Comparison of ENCODE assay signal across 11 cellular contexts in the genomic region with DNA sequence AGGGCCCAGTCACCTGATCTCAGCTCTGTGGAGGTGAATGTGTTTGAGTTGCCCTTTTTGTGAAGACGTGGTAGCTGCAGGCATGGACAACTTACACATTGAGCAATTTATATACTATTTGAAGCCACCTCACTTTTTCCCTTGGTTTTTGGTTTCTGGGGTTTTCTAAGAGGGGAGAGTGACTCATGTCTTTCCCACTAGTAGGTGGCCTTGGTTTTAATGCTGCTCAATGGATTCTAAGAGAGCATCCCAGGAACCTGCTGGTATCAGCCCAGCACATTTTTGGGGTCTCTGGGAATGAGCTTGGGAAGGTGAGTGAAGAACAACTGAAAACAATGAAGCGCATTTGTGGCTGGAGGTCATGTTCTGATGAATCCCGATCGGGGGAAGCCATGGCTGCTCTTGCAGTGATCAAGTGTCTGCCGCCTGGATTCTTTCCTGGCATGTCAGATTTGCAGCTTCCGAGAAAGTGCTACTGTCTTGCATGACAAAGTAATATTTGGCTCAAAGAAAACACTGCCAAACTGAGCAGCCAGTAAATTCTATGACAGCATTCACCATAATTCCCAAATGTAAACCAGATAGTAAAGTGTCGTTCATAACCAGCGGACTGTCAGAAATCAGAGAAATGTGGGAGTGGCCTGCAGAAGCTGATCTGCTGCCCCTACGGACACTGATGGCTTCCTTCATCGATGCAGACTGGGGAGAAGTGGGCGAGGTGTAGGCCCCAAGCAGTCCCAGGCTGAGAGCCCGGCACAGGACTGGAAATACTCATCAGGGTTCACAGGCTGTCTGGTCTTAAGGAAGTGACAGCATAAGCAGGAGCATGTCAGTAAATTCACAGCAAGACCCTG.
DNase-seq lines count a peak whose midpoint lies in the region; ATAC-seq and TF ChIP-seq lines count a peak whose summit lies in the region.
"Had no signal": no experiment of that assay in that cellular context is flagged by ENCODE, and none has a peak within 500 bp of the region (broad histone marks: within the 10 kb centered on the region; RNA-seq: fewer than 3 reads in every experiment).

No MANE protein-coding gene starts in this region.

- H3K9me3 ChIP-seq in RWPE2 (ENCODE audit: severe bottlenecking) (no peaks in the 10 kb centered on the region), PC-3 (ENCODE audit: low read length) (no peaks in the 10 kb centered on the region)
- H3K9me3 ChIP-seq: Peyer's patch had no signal

- intact Hi-C loops in PC-3 (cut with micrococcal nuclease) = no loop called here

- no peak overlapping the region for H3K4me2 ChIP-seq in PC-3 (ENCODE audit: low read length)

- no peaks in the 10 kb centered on the region for H3K27me3 ChIP-seq in RWPE2 (ENCODE audit: insufficient read depth, poor library complexity, severe bottlenecking)
- H3K27me3 ChIP-seq in rectal smooth muscle tissue (ENCODE audit: control insufficient read depth, insufficient read depth, low read length) = no peaks in the 10 kb centered on the region
- H3K27me3 ChIP-seq in PC-3 (ENCODE audit: low read length) = no peaks in the 10 kb centered on the region
- H3K27me3 ChIP-seq: Peyer's patch had no signal

- ATAC-seq in RWPE2 (ENCODE audit: low read depth) = no peak
- no peak for ATAC-seq in PC-3
- no peak for ATAC-seq in HG03432 (IDR thresholded peaks at IDR 0.05; ENCODE audit: unreplicated experiment)
- ATAC-seq: sciatic nerve had no signal

- DNase-seq in Daoy (ENCODE audit: low read depth) (peak; percentile 63), RWPE2 (ENCODE audit: low spot score) (no peak), fibroblast of mammary gland (ENCODE audit: low read depth) (peak; percentile 69), PC-3 (no peak), Ammon's horn (ENCODE audit: low spot score) (no peak)
- no peak for DNase-seq in stimulated activated CD4-positive, alpha-beta T cell treated with anti-CD3 and anti-CD28 coated beads, Interleukin-15, amount 100 ng/mL, for 24 hours
- DNase-seq: activated CD4-positive, CD25-positive, alpha-beta regulatory T cell treated with anti-CD3 and anti-CD28 coated beads, Interleukin-2, amount 50 U/mL, for 72 hours; Peyer's patch had no signal

- POLR2A ChIA-PET in PC-3 (lab: Charles Lee; ENCODE audit: unreplicated experiment) = no interaction called here

- H3K4me1 ChIP-seq in RWPE2 (ENCODE audit: insufficient read depth, poor library complexity, severe bottlenecking) (peaks cover 25% of the 10 kb centered on the region), rectal smooth muscle tissue (ENCODE audit: control insufficient read depth, insufficient read depth, low read length) (peaks cover 38% of the 10 kb centered on the region), PC-3 (ENCODE audit: insufficient read depth, low read length) (peaks cover 16% of the 10 kb centered on the region)
- H3K4me1 ChIP-seq: Peyer's patch had no signal

- no peaks in the 10 kb centered on the region for H3K79me2 ChIP-seq in PC-3 (ENCODE audit: low read length)

- no peak overlapping the region for H2AFZ ChIP-seq in PC-3 (ENCODE audit: low read length)

- CTCF ChIA-PET in PC-3 (lab: Charles Lee) = no interaction called here

- H3K27ac ChIP-seq in RWPE2 (ENCODE audit: poor library complexity, severe bottlenecking) (peak overlapping the region; percentile 78), rectal smooth muscle tissue (ENCODE audit: low read depth, low read length) (peak overlapping the region; percentile 72), PC-3 (ENCODE audit: low read length) (no peak overlapping the region)

- no peaks in the 10 kb centered on the region for H3K36me3 ChIP-seq in RWPE2 (ENCODE audit: low read depth)
- no peaks in the 10 kb centered on the region for H3K36me3 ChIP-seq in rectal smooth muscle tissue (ENCODE audit: control insufficient read depth, insufficient read depth, low read length)
- H3K36me3 ChIP-seq in PC-3 (ENCODE audit: low read depth, low read length) = no peaks in the 10 kb centered on the region
- H3K36me3 ChIP-seq: Peyer's patch had no signal

- H4K20me1 ChIP-seq in PC-3 (ENCODE audit: low read length) = no peaks in the 10 kb centered on the region

- TF ChIP-seq CTCF in RWPE2 (IDR thresholded peaks at IDR 0.05; ENCODE audit: poor library complexity, severe bottlenecking) = no peak
- TF ChIP-seq CTCF in fibroblast of mammary gland (conservative IDR thresholded peaks at IDR 0.05; ENCODE audit: control insufficient read depth, insufficient read depth, low read depth, low read length) = no peak
- TF ChIP-seq CTCF in PC-3 (conservative IDR thresholded peaks at IDR 0.05; ENCODE audit: low read depth, low read length) = no peak

- no peaks in the 10 kb centered on the region for H3K9me2 ChIP-seq in PC-3 (replicated peaks; ENCODE audit: low read length)

- BruUV-seq in PC-3 (replicated peaks; lab: Mats Ljungman, UMichigan) = no TSS peak

- H3K4me3 ChIP-seq in RWPE2 (ENCODE audit: severe bottlenecking) (no peak overlapping the region), fibroblast of mammary gland (ENCODE audit: control insufficient read depth, low read depth, low read length) (no peak overlapping the region), rectal smooth muscle tissue (ENCODE audit: low read length) (no peak overlapping the region), PC-3 (ENCODE audit: low read length) (no peak overlapping the region)
- H3K4me3 ChIP-seq: Peyer's patch had no signal

- no peak overlapping the region for H3K9ac ChIP-seq in rectal smooth muscle tissue (ENCODE audit: low read length)
- H3K9ac ChIP-seq in PC-3 (ENCODE audit: low read length) = no peak overlapping the region

- no peaks in the 10 kb centered on the region for H3F3A ChIP-seq in PC-3 (ENCODE audit: low read length, unreplicated experiment)

Comparison
In these comparisons a context has a peak if more than half of its experiments do, and no peak if none do; other contexts are left out.
1. DNase-seq: peak in Daoy (single experiment) and fibroblast of mammary gland (single experiment); none in RWPE2 (single experiment), PC-3 (single experiment), stimulated activated CD4-positive, alpha-beta T cell treated with anti-CD3 and anti-CD28 coated beads, Interleukin-15, amount 100 ng/mL, for 24 hours (single experiment) and Ammon's horn (single experiment).